In genomic region chr11:64192429-64192828, GRCh38 we compare ENCODE assay signal across 31 cellular contexts.
"Had no signal": no experiment of that assay in that cellular context is flagged by ENCODE, and none has a peak within 500 bp of the region (broad histone marks: within the 10 kb centered on the region; RNA-seq: fewer than 3 reads in every experiment).

No MANE protein-coding gene starts in this region.

- ATAC-seq: activated T-cell treated with anti-CD3 and anti-CD28 coated beads, Interleukin-2, amount 50 U/mL, for 72 hours; effector memory CD8-positive, alpha-beta T cell; gastrocnemius medialis; left ventricle myocardium superior; stimulated activated memory B cell treated with anti-CD40 and anti-IgM and Interleukin-4, amounts not matched to agents 10 μg/mL and 1 μg/mL and 100 μg/mL, for 72 hours had no signal

- H3K27ac Mint-ChIP-seq: activated B cell treated with CpG ODN at 0.5 μM for 24 hours; activated naive CD4-positive, alpha-beta T cell treated with anti-CD3 and anti-CD28 coated beads, Interleukin-2, amount 10 ng/mL, durations not matched to agents 7 days and 5 days; nephron; stimulated activated memory B cell treated with anti-CD40 and anti-IgM and Interleukin-4, amounts not matched to agents 10 μg/mL and 1 μg/mL and 100 μg/mL, for 72 hours; T-helper 1 cell treated with Interleukin-12 subunit alpha and Interleukin-12 subunit beta and Interleukin-4 antibody, amounts not matched to agents 30 μg/mL and 1 μg/mL, for 36 hours had no signal

- H3K27ac ChIP-seq: ascending aorta, breast epithelium, colonic mucosa, dorsolateral prefrontal cortex, esophagus muscularis mucosa, gastrocnemius medialis, sigmoid colon, testis, vagina had no signal

- DNase-seq: activated B cell treated with CpG ODN at 0.5 μM for 24 hours; activated CD4-positive, alpha-beta T cell treated with anti-CD3 and anti-CD28 coated beads for 4 hours; activated CD8-positive, alpha-beta memory T cell treated with anti-CD3 and anti-CD28 coated beads, Interleukin-2, amount 50 U/mL, for 48 hours; activated effector memory CD4-positive, alpha-beta T cell treated with Interleukin-2 at 50 U/mL for 16 hours; activated naive CD4-positive, alpha-beta T cell treated with anti-CD3 and anti-CD28 coated beads, Interleukin-2, amount 10 ng/mL, durations not matched to agents 7 days and 5 days; activated T-cell treated with anti-CD3 and anti-CD28 coated beads, Interleukin-2, amount 50 U/mL, for 72 hours; adrenal gland; colonic mucosa; dorsolateral prefrontal cortex; effector memory CD8-positive, alpha-beta T cell; gastrocnemius medialis; head of caudate nucleus; hypothalamus; left ventricle myocardium superior; midbrain; nucleus accumbens; retina; sigmoid colon; stimulated activated CD4-positive, alpha-beta T cell treated with anti-CD3 and anti-CD28 coated beads, Interleukin-15, amount 100 ng/mL, for 24 hours; T1000; testis; trophoblast cell had no signal

- H3K4me1 ChIP-seq: breast epithelium, colonic mucosa, testis had no signal

- H3K27me3 ChIP-seq: adrenal gland, ascending aorta, breast epithelium, colonic mucosa, dorsolateral prefrontal cortex, esophagus muscularis mucosa, gastrocnemius medialis, sigmoid colon, testis, vagina had no signal

- H3K4me3 Mint-ChIP-seq: activated B cell treated with CpG ODN at 0.5 μM for 24 hours; activated naive CD4-positive, alpha-beta T cell treated with anti-CD3 and anti-CD28 coated beads, Interleukin-2, amount 10 ng/mL, durations not matched to agents 7 days and 5 days; activated T-cell treated with anti-CD3 and anti-CD28 coated beads, Interleukin-2, amount 50 U/mL, for 72 hours; central memory CD8-positive, alpha-beta T cell; effector memory CD8-positive, alpha-beta T cell; nephron; stimulated activated memory B cell treated with anti-CD40 and anti-IgM and Interleukin-4, amounts not matched to agents 10 μg/mL and 1 μg/mL and 100 μg/mL, for 72 hours; T-helper 1 cell treated with Interleukin-12 subunit alpha and Interleukin-12 subunit beta and Interleukin-4 antibody, amounts not matched to agents 30 μg/mL and 1 μg/mL, for 36 hours had no signal

- H3K27me3 Mint-ChIP-seq: activated B cell treated with CpG ODN at 0.5 μM for 24 hours; activated naive CD4-positive, alpha-beta T cell treated with anti-CD3 and anti-CD28 coated beads, Interleukin-2, amount 10 ng/mL, durations not matched to agents 7 days and 5 days; central memory CD8-positive, alpha-beta T cell; effector memory CD8-positive, alpha-beta T cell; stimulated activated memory B cell treated with anti-CD40 and anti-IgM and Interleukin-4, amounts not matched to agents 10 μg/mL and 1 μg/mL and 100 μg/mL, for 72 hours had no signal

- H3K4me3 ChIP-seq: adrenal gland, ascending aorta, breast epithelium, colonic mucosa, dorsolateral prefrontal cortex, esophagus muscularis mucosa, gastrocnemius medialis, sigmoid colon, smooth muscle cell, testis, vagina had no signal

- H3K4me1 Mint-ChIP-seq: central memory CD8-positive, alpha-beta T cell; stimulated activated memory B cell treated with anti-CD40 and anti-IgM and Interleukin-4, amounts not matched to agents 10 μg/mL and 1 μg/mL and 100 μg/mL, for 72 hours had no signal

- H3K9me3 ChIP-seq: adrenal gland, ascending aorta, breast epithelium, colonic mucosa, esophagus muscularis mucosa, gastrocnemius medialis, sigmoid colon, testis, vagina had no signal

- H3K9me3 Mint-ChIP-seq: activated B cell treated with CpG ODN at 0.5 μM for 24 hours; activated naive CD4-positive, alpha-beta T cell treated with anti-CD3 and anti-CD28 coated beads, Interleukin-2, amount 10 ng/mL, durations not matched to agents 7 days and 5 days; activated T-cell treated with anti-CD3 and anti-CD28 coated beads, Interleukin-2, amount 50 U/mL, for 72 hours; central memory CD8-positive, alpha-beta T cell; effector memory CD8-positive, alpha-beta T cell; nephron; stimulated activated memory B cell treated with anti-CD40 and anti-IgM and Interleukin-4, amounts not matched to agents 10 μg/mL and 1 μg/mL and 100 μg/mL, for 72 hours; T-helper 1 cell treated with Interleukin-12 subunit alpha and Interleukin-12 subunit beta and Interleukin-4 antibody, amounts not matched to agents 30 μg/mL and 1 μg/mL, for 36 hours had no signal

- H3K4me2 ChIP-seq: smooth muscle cell had no signal
